ENCODE assay signal across 30 cellular contexts in genomic region chr7:68485253-68485914, GRCh38.
"Had no signal": no experiment of that assay in that cellular context is flagged by ENCODE, and none has a peak within 500 bp of the region (broad histone marks: within the 10 kb centered on the region; RNA-seq: fewer than 3 reads in every experiment).

No MANE protein-coding gene starts in this region.

- H3K4me1 ChIP-seq: ascending aorta, breast epithelium, colonic mucosa, esophagus squamous epithelium, heart left ventricle had no signal

- ATAC-seq: activated CD8-positive, alpha-beta memory T cell treated with anti-CD3 and anti-CD28 coated beads, Interleukin-2, amount 10 ng/mL, durations not matched to agents 7 days and 5 days; activated CD8-positive, alpha-beta T cell treated with anti-CD3 and anti-CD28 coated beads, Interleukin-2, amount 10 ng/mL, durations not matched to agents 7 days and 5 days; activated naive CD4-positive, alpha-beta T cell treated with anti-CD3 and anti-CD28 coated beads, Interleukin-2, amount 50 U/mL, for 72 hours; heart left ventricle; WTC11 had no signal

- FAIRE-seq: endometrium, endothelial cell of umbilical vein, frontal cortex, TTC549 had no signal

- H3K27me3 ChIP-seq: ascending aorta, breast epithelium, cardiac muscle cell, colonic mucosa had no signal

- DNase-seq: activated CD4-positive, alpha-beta memory T cell treated with anti-CD3 and anti-CD28 coated beads for 36 hours; activated CD4-positive, alpha-beta T cell treated with anti-CD3 and anti-CD28 coated beads for 48 hours; activated CD8-positive, alpha-beta memory T cell treated with anti-CD3 and anti-CD28 coated beads, Interleukin-2, amount 10 ng/mL, durations not matched to agents 7 days and 5 days; activated CD8-positive, alpha-beta memory T cell treated with anti-CD3 and anti-CD28 coated beads, Interleukin-2, amount 50 U/mL, for 4 hours; activated CD8-positive, alpha-beta T cell treated with anti-CD3 and anti-CD28 coated beads, Interleukin-2, amount 10 ng/mL, durations not matched to agents 7 days and 5 days; activated effector memory CD4-positive, alpha-beta T cell treated with anti-CD3 and anti-CD28 coated beads, Interleukin-2, amount 50 U/mL, for 16 hours; activated naive CD4-positive, alpha-beta T cell treated with anti-CD3 and anti-CD28 coated beads for 36 hours; activated naive CD8-positive, alpha-beta T cell treated with anti-CD3 and anti-CD28 coated beads, Interleukin-2, amount 10 ng/mL, durations not matched to agents 7 days and 5 days; activated T-cell treated with anti-CD3 and anti-CD28 coated beads, Interleukin-2, amount 50 U/mL, for 1 hour; activated T-cell treated with anti-CD3 and anti-CD28 coated beads, Interleukin-2, amount 50 U/mL, for 48 hours; central memory CD4-positive, alpha-beta T cell; cerebellar nuclear complex; colonic mucosa; effector CD8-positive, alpha-beta T cell; esophagus squamous epithelium; foreskin fibroblast; glutamatergic neuron; heart left ventricle; T-helper 2 cell had no signal

- H3K9me3 ChIP-seq: ascending aorta, breast epithelium, colonic mucosa, esophagus squamous epithelium, heart left ventricle had no signal

- H3K27ac ChIP-seq: ascending aorta, breast epithelium, cardiac muscle cell, colonic mucosa, epithelial cell of prostate, esophagus squamous epithelium, heart left ventricle, VCaP had no signal

- H3K36me3 ChIP-seq: ascending aorta, breast epithelium, cardiac muscle cell, colonic mucosa, esophagus squamous epithelium, heart left ventricle had no signal

- H3K4me3 ChIP-seq: ascending aorta, breast epithelium, cardiac muscle cell, colonic mucosa, esophagus squamous epithelium, heart left ventricle had no signal
